ENCODE assay signal across 1 cellular context in genomic region chr12:111600296-111600562, GRCh38.
TF ChIP-seq lines count a peak whose summit lies in the region.

No MANE protein-coding gene starts in this region.

TF ChIP-seq in SK-N-SH treated with all-trans-retinoic acid at 6 μM for 48 hours, 23 proteins besides CTCF, POLR2A, EP300 and RAD21 (continued from another document):
- TF ChIP-seq TSHZ2 (CRISPR knock-in tag; IDR thresholded peaks at IDR 0.05): no peak
